18 cellular contexts compared by ENCODE assay signal in the genomic region with DNA sequence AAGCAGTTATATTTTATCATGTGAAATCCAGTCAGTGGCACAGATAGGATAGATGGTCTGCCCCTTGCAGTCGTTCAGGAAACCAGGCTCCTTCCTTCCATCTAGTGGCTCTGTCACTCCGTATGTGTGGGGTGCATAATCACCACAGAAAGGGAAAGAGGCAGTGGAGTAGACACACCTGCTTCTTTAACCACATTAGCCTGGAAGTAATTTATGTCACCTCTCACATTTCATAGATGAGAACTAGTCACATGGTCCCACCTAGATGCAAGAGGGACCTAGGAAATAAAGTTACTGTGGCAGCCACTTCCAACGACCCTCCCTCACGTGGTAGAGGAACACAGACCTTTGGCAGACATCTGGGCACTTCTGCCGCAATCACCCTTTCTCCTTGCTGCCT. TPM values are rescaled to one million over a fixed set of nuclear protein-coding genes. Genes with fewer than 3 reads are reported as not detected.
A peak's percentile ranks its signal among the peaks of the same experiment; 100 is the strongest.
DNase-seq lines count a peak whose midpoint lies in the region; ATAC-seq, FAIRE-seq and TF ChIP-seq lines count a peak whose summit lies in the region.
"Had no signal": no experiment of that assay in that cellular context is flagged by ENCODE, and none has a peak within 500 bp of the region (broad histone marks: within the 10 kb centered on the region; RNA-seq: fewer than 3 reads in every experiment).

No MANE protein-coding gene starts in this region.

- no peaks in the 10 kb centered on the region for H3K9me3 Mint-ChIP-seq in nephron progenitor cell
- H3K9me3 Mint-ChIP-seq: activated naive CD8-positive, alpha-beta T cell treated with anti-CD3 and anti-CD28 coated beads, Interleukin-2, amount 10 ng/mL, durations not matched to agents 7 days and 5 days; CD14-positive monocyte; natural killer cell had no signal

- no peaks in the 10 kb centered on the region for H3K4me1 Mint-ChIP-seq in nephron progenitor cell
- H3K4me1 Mint-ChIP-seq: natural killer cell had no signal

- no peak overlapping the region for H3K4me3 Mint-ChIP-seq in nephron progenitor cell
- H3K4me3 Mint-ChIP-seq: activated naive CD8-positive, alpha-beta T cell treated with anti-CD3 and anti-CD28 coated beads, Interleukin-2, amount 10 ng/mL, durations not matched to agents 7 days and 5 days; CD14-positive monocyte; natural killer cell had no signal

- H3K27me3 ChIP-seq in bronchial epithelial cell (ENCODE audit: control insufficient read depth, insufficient read depth, low read length): no peaks in the 10 kb centered on the region
- H3K27me3 ChIP-seq: heart right ventricle, testis had no signal

- TF ChIP-seq CTCF in bronchial epithelial cell (IDR thresholded peaks at IDR 0.05; ENCODE audit: insufficient read depth, low read length, severe bottlenecking) (no peak), nephron progenitor cell (IDR thresholded peaks at IDR 0.05) (no peak)

- peak; percentile 1 for DNase-seq in NAMALWA (ENCODE audit: low spot score)
- peak; percentile 22 for DNase-seq in NCI-H510A (lab: John Stamatoyannopoulos, UW)
- no peak for DNase-seq in bronchial epithelial cell (ENCODE audit: low read depth)
- DNase-seq in activated T-cell treated with anti-CD3 and anti-CD28 coated beads, Interleukin-2, amount 50 U/mL, for 48 hours: no peak
- no peak for DNase-seq in nephron progenitor cell
- no peak for DNase-seq in stimulated activated CD4-positive, alpha-beta T cell treated with anti-CD3 and anti-CD28 coated beads, Interleukin-4, amount 100 ng/mL, for 1 hour
- DNase-seq: activated CD8-positive, alpha-beta memory T cell treated with anti-CD3 and anti-CD28 coated beads, Interleukin-2, amount 50 U/mL, for 48 hours; activated naive CD8-positive, alpha-beta T cell treated with anti-CD3 and anti-CD28 coated beads, Interleukin-2, amount 10 ng/mL, durations not matched to agents 7 days and 5 days; GOT3; heart right ventricle; natural killer cell; NCI-H1694 treated with DMSO at 0.1 percent for 48 hours; testis had no signal

- no peak overlapping the region for H3K4me3 ChIP-seq in bronchial epithelial cell (ENCODE audit: low read depth, low read length)
- H3K4me3 ChIP-seq: heart right ventricle, testis had no signal

- H3K36me3 Mint-ChIP-seq in nephron progenitor cell (ENCODE audit: low read depth): no peaks in the 10 kb centered on the region
- H3K36me3 Mint-ChIP-seq: activated naive CD8-positive, alpha-beta T cell treated with anti-CD3 and anti-CD28 coated beads, Interleukin-2, amount 10 ng/mL, durations not matched to agents 7 days and 5 days; CD14-positive monocyte; natural killer cell had no signal

- peak; percentile 13 for FAIRE-seq in bronchial epithelial cell (lab: Jason Lieb, UNC)

- no peak overlapping the region for H3K27ac Mint-ChIP-seq in nephron progenitor cell
- H3K27ac Mint-ChIP-seq: activated naive CD8-positive, alpha-beta T cell treated with anti-CD3 and anti-CD28 coated beads, Interleukin-2, amount 10 ng/mL, durations not matched to agents 7 days and 5 days; CD14-positive monocyte; natural killer cell had no signal

- no peaks in the 10 kb centered on the region for H3K36me3 ChIP-seq in bronchial epithelial cell (ENCODE audit: control insufficient read depth, insufficient read depth, low read length)
- H3K36me3 ChIP-seq: heart right ventricle had no signal

- H3K27me3 Mint-ChIP-seq in nephron progenitor cell (ENCODE audit: low read depth, poor library complexity): peaks cover 2% of the 10 kb centered on the region
- H3K27me3 Mint-ChIP-seq: activated naive CD8-positive, alpha-beta T cell treated with anti-CD3 and anti-CD28 coated beads, Interleukin-2, amount 10 ng/mL, durations not matched to agents 7 days and 5 days had no signal

- peak; percentile 78 for ATAC-seq in GM18867 (IDR thresholded peaks at IDR 0.05; ENCODE audit: unreplicated experiment)
- ATAC-seq: natural killer cell had no signal

RNA-seq across cellular contexts. Expression of gene RNU6-8, which starts 14.2 kb away (rescaled TPM):
- total RNA-seq in bronchial epithelial cell: not detected in 2 replicates
- total RNA-seq: activated naive CD8-positive, alpha-beta T cell treated with anti-CD3 and anti-CD28 coated beads, Interleukin-2, amount 10 ng/mL, durations not matched to agents 7 days and 5 days; chondrocyte; heart right ventricle; HT1080; liver; natural killer cell; testis had no signal

RNA-seq across cellular contexts. Expression of gene RNU6-7, which starts 15.5 kb away (rescaled TPM):
- not detected in 2 replicates for total RNA-seq in bronchial epithelial cell
- total RNA-seq: activated naive CD8-positive, alpha-beta T cell treated with anti-CD3 and anti-CD28 coated beads, Interleukin-2, amount 10 ng/mL, durations not matched to agents 7 days and 5 days; chondrocyte; heart right ventricle; HT1080; liver; natural killer cell; testis had no signal

Comparison
In these comparisons a context has a peak if more than half of its experiments do, and no peak if none do; other contexts are left out.
1. DNase-seq: peak in NAMALWA (single experiment) and NCI-H510A (single experiment); none in bronchial epithelial cell (single experiment), activated T-cell treated with anti-CD3 and anti-CD28 coated beads, Interleukin-2, amount 50 U/mL, for 48 hours (0 of 2), nephron progenitor cell (single experiment) and stimulated activated CD4-positive, alpha-beta T cell treated with anti-CD3 and anti-CD28 coated beads, Interleukin-4, amount 100 ng/mL, for 1 hour (single experiment).